In the genomic region with DNA sequence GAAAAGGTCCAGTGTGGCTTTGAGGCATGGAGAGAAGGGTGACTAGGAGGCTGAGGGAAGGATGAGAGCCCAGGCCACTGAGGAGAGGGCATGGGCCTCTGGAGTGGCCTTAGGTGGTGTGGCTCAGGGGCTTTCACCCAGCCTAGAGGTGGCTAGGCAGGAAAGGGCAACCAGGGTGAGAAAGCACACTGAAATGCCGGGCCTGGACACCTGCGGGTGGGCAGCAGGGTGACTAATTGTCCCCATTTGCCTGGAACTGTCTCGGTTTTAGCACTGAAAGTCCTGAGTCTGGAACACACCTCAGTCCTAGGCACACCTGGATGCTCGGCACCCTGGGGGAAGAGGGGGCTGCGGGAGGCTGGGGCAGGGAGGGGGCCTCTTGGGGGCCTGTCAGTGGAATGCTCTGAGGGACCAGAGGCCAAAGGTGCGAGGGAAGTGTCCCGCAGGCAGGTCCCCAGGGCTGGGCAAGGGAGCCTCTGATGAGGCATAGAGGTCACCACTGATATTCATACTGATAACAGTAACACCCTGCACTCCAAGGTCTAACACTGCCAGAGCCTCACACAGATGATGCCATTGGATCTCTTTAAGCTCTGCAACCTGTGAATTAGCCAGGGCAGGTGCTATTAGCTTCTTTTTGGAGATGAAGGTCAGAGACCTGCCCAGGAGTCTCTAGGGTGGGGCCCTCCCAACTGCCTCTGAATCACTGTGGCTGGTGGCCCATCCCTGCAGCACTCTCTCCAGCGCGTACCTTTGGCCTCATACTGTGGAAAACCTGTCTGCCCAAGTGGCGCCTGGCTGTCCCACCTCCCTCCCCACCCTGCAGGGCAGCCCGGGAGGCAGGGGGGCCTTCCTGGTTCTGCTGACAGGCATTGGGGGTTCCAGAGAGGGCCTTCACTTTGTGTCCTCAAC, we compare ENCODE assay signal across 33 cellular contexts. TPM values are rescaled to one million over a fixed set of nuclear protein-coding genes. Genes with fewer than 3 reads are reported as not detected.
DNase-seq lines count a peak whose midpoint lies in the region; ATAC-seq, FAIRE-seq and TF ChIP-seq lines count a peak whose summit lies in the region.
"Had no signal": no experiment of that assay in that cellular context is flagged by ENCODE, and none has a peak within 500 bp of the region (broad histone marks: within the 10 kb centered on the region; RNA-seq: fewer than 3 reads in every experiment).

No MANE protein-coding gene starts in this region.

- H3K4me2 ChIP-seq in HepG2 (ENCODE audit: low read depth, low read length), result no peak overlapping the region

- H3K27me3 ChIP-seq in HepG2 (ENCODE audit: control insufficient read depth in 1 of 2, insufficient read depth in 2 of 2, low read length in 2 of 2) (peaks cover 0 to 4% of the 10 kb centered on the region in 2 experiments; a peak in 2 of 5 replicates), right lobe of liver (no peaks in the 10 kb centered on the region), muscle layer of duodenum (ENCODE audit: low read depth, low read length) (no peaks in the 10 kb centered on the region)
- H3K27me3 ChIP-seq: esophagus muscularis mucosa, right atrium auricular region, tibial nerve had no signal

- TF ChIP-seq POLR2A in HepG2 (IDR thresholded peaks at IDR 0.05; ENCODE audit: insufficient read depth in 1 of 2, low read depth in 2 of 2, low read length in 2 of 2) (no peak), right lobe of liver (IDR thresholded peaks at IDR 0.05) (no peak)

- no peak overlapping the region for H3K4me3 ChIP-seq in HepG2 (replicated peaks in 1 of 3; ENCODE audit: insufficient read depth in 1 of 3, low read depth in 2 of 3, low read length in 3 of 3)
- no peak overlapping the region for H3K4me3 ChIP-seq in right lobe of liver
- H3K4me3 ChIP-seq in muscle layer of duodenum (ENCODE audit: low read depth in 1 of 2, low read length in 2 of 2), result no peak overlapping the region
- H3K4me3 ChIP-seq: esophagus muscularis mucosa, right atrium auricular region, SK-N-MC, tibial nerve had no signal

- no peaks in the 10 kb centered on the region for H3K36me3 Mint-ChIP-seq in T-helper 2 cell treated with Interferon-gamma antibody and Interleukin-4, amounts not matched to agents 5 μg/mL and 100 μg/mL, for 36 hours (ENCODE audit: low read depth)
- H3K36me3 Mint-ChIP-seq: activated CD8-positive, alpha-beta memory T cell treated with anti-CD3 and anti-CD28 coated beads, Interleukin-2, amount 10 ng/mL, durations not matched to agents 7 days and 5 days had no signal

- ATAC-seq in HepG2 (peak; percentile 34), right lobe of liver (no peak), esophagus mucosa (peak; percentile 83), HG03159 (IDR thresholded peaks at IDR 0.05; ENCODE audit: unreplicated experiment) (no peak)
- ATAC-seq: activated CD8-positive, alpha-beta memory T cell treated with anti-CD3 and anti-CD28 coated beads, Interleukin-2, amount 10 ng/mL, durations not matched to agents 7 days and 5 days; foreskin keratinocyte; T-helper 17 cell had no signal

- H3K27me3 Mint-ChIP-seq in T-helper 2 cell treated with Interferon-gamma antibody and Interleukin-4, amounts not matched to agents 5 μg/mL and 100 μg/mL, for 36 hours (ENCODE audit: low read depth), result peaks cover 8% of the 10 kb centered on the region
- H3K27me3 Mint-ChIP-seq: activated CD8-positive, alpha-beta memory T cell treated with anti-CD3 and anti-CD28 coated beads, Interleukin-2, amount 10 ng/mL, durations not matched to agents 7 days and 5 days; T-helper 17 cell had no signal

- WGBS in HepG2 (ENCODE audit: low lambda C conversion rate), result 8% methylated on average over 4 of the region's 11 CpGs
- WGBS in right lobe of liver (ENCODE audit: insufficient coverage, low coverage, low lambda C conversion rate, missing lambda C conversion rate), result 90% methylated on average over 3 of the region's 11 CpGs

- H3K9me3 ChIP-seq in HepG2 (ENCODE audit: low read length) (no peaks in the 10 kb centered on the region), right lobe of liver (no peaks in the 10 kb centered on the region), muscle layer of duodenum (ENCODE audit: control insufficient read depth in 1 of 2, low read length in 2 of 2) (no peaks in the 10 kb centered on the region)
- H3K9me3 ChIP-seq: esophagus muscularis mucosa, right atrium auricular region, tibial nerve had no signal

- FAIRE-seq in HepG2 (lab: Jason Lieb, UNC), result no peak
- FAIRE-seq: keratinocyte had no signal

- no peak for TF ChIP-seq RAD21 in HepG2 (CRISPR knock-in tag; IDR thresholded peaks at IDR 0.05)

- H3K4me1 ChIP-seq in HepG2 (ENCODE audit: insufficient read depth, low read length) (peaks cover 83% of the 10 kb centered on the region), right lobe of liver (no peaks in the 10 kb centered on the region), muscle layer of duodenum (ENCODE audit: control insufficient read depth in 1 of 2, insufficient read depth in 2 of 2, low read length in 2 of 2) (peaks cover 9 to 23% of the 10 kb centered on the region in 2 donors)
- H3K4me1 ChIP-seq: parathyroid adenoma had no signal

- BruUV-seq in HepG2 (replicated peaks; lab: Mats Ljungman, UMichigan), result no TSS peak

- H3K27ac ChIP-seq in HepG2 (ENCODE audit: extremely low read length, insufficient read depth, low read length) (no peak overlapping the region), right lobe of liver (no peak overlapping the region), muscle layer of duodenum (ENCODE audit: low read length) (peak overlapping the region; percentile 86)
- H3K27ac ChIP-seq: 22Rv1, esophagus muscularis mucosa, foreskin keratinocyte, parathyroid adenoma, right atrium auricular region, SK-N-MC had no signal

- no peaks in the 10 kb centered on the region for H4K20me1 ChIP-seq in HepG2 (ENCODE audit: insufficient read depth, low read length)

- H3K36me3 ChIP-seq in HepG2 (replicated peaks in 1 of 2; ENCODE audit: control insufficient read depth in 1 of 2, insufficient read depth in 2 of 2, low read length in 2 of 2), result no peaks in the 10 kb centered on the region
- H3K36me3 ChIP-seq in right lobe of liver, result no peaks in the 10 kb centered on the region
- no peaks in the 10 kb centered on the region for H3K36me3 ChIP-seq in muscle layer of duodenum (ENCODE audit: control insufficient read depth in 1 of 2, insufficient read depth in 2 of 2, low read length in 2 of 2)
- H3K36me3 ChIP-seq: esophagus muscularis mucosa, right atrium auricular region, tibial nerve had no signal

- TF ChIP-seq EP300 in HepG2 (IDR thresholded peaks at IDR 0.05; ENCODE audit: low read depth in 2 of 2, low read length in 2 of 2) (no peak), HepG2 (CRISPR knock-in tag; IDR thresholded peaks at IDR 0.05; ENCODE audit: borderline replicate concordance) (no peak)

- in situ Hi-C loops in HepG2 (cut with HindIII; ENCODE audit: extremely low pct_ligation_motif_present, low pct_unique_long_range_greater_than_20kb), result loop anchor here (5.0 kb wide), 1 partner anchor 74 kb away; no protein-coding TSS in a partner anchor

- no peak overlapping the region for H3K4me3 Mint-ChIP-seq in T-helper 2 cell treated with Interferon-gamma antibody and Interleukin-4, amounts not matched to agents 5 μg/mL and 100 μg/mL, for 36 hours
- H3K4me3 Mint-ChIP-seq: activated CD8-positive, alpha-beta memory T cell treated with anti-CD3 and anti-CD28 coated beads, Interleukin-2, amount 10 ng/mL, durations not matched to agents 7 days and 5 days; nephron progenitor cell; T-helper 17 cell had no signal

- no peak overlapping the region for H3K27ac Mint-ChIP-seq in T-helper 2 cell treated with Interferon-gamma antibody and Interleukin-4, amounts not matched to agents 5 μg/mL and 100 μg/mL, for 36 hours
- H3K27ac Mint-ChIP-seq: activated CD8-positive, alpha-beta memory T cell treated with anti-CD3 and anti-CD28 coated beads, Interleukin-2, amount 10 ng/mL, durations not matched to agents 7 days and 5 days; nephron progenitor cell; T-helper 17 cell had no signal

- H3K4me1 Mint-ChIP-seq in T-helper 2 cell treated with Interferon-gamma antibody and Interleukin-4, amounts not matched to agents 5 μg/mL and 100 μg/mL, for 36 hours (ENCODE audit: low read depth), result peaks cover 2% of the 10 kb centered on the region
- H3K4me1 Mint-ChIP-seq: activated CD8-positive, alpha-beta memory T cell treated with anti-CD3 and anti-CD28 coated beads, Interleukin-2, amount 10 ng/mL, durations not matched to agents 7 days and 5 days had no signal

- intact Hi-C loops in HepG2 (cut with micrococcal nuclease; ENCODE audit: unreplicated experiment), result no loop called here
- intact Hi-C loops in right lobe of liver (cut with DNase I), result loop anchor here in 1 of 2 donors (10.0 kb wide), 1 partner anchor 77 kb away; no protein-coding TSS in a partner anchor

- CTCF ChIA-PET in HepG2 (lab: Yijun Ruan, JAX; ENCODE audit: low intra/inter-chr PET ratio, low total read pairs), result no interaction called here

- no peak overlapping the region for H2AFZ ChIP-seq in HepG2 (ENCODE audit: low read length)
- H2AFZ ChIP-seq: parathyroid adenoma had no signal

- no peaks in the 10 kb centered on the region for H3K9me3 Mint-ChIP-seq in T-helper 2 cell treated with Interferon-gamma antibody and Interleukin-4, amounts not matched to agents 5 μg/mL and 100 μg/mL, for 36 hours
- H3K9me3 Mint-ChIP-seq: nephron progenitor cell had no signal

- no peak overlapping the region for H3K9ac ChIP-seq in HepG2 (ENCODE audit: insufficient read depth, low read depth, low read length)
- H3K9ac ChIP-seq: parathyroid adenoma had no signal

- TF ChIP-seq CTCF in HepG2 (CRISPR knock-in tag; IDR thresholded peaks at IDR 0.05), result no peak
- TF ChIP-seq CTCF in right lobe of liver (IDR thresholded peaks at IDR 0.05), result no peak

- no peak for DNase-seq in HepG2 (ENCODE audit: low spot score)
- no peak for DNase-seq in right lobe of liver
- no peak for DNase-seq in T-helper 2 cell treated with Interferon-gamma antibody and Interleukin-4, amounts not matched to agents 5 μg/mL and 100 μg/mL, for 36 hours (ENCODE audit: low spot score)
- DNase-seq in middle frontal gyrus (ENCODE audit: extremely low spot score, low spot score), result no peak
- DNase-seq in stimulated activated CD4-positive, alpha-beta T cell treated with anti-CD3 and anti-CD28 coated beads, Interleukin-4, amount 100 ng/mL, for 4 hours, result no peak
- DNase-seq: activated CD8-positive, alpha-beta memory T cell treated with anti-CD3 and anti-CD28 coated beads, Interleukin-2, amount 10 ng/mL, durations not matched to agents 7 days and 5 days; activated naive CD4-positive, alpha-beta T cell; activated T-cell treated with anti-CD3 and anti-CD28 coated beads, Interleukin-2, amount 50 U/mL, for 48 hours; cortex of kidney; DMS79 treated with DMSO at 0.1 percent for 48 hours; foreskin keratinocyte; GDM1; head of caudate nucleus; IMR-90; NCI-H1694; nephron progenitor cell; RPMI8226; stimulated activated CD4-positive, alpha-beta T cell treated with anti-CD3 and anti-CD28 coated beads, Interleukin-1b, Interleukin-23, amount 100 ng/mL, for 48 hours; T-helper 17 cell had no signal

- POLR2A ChIA-PET in HepG2 (lab: Yijun Ruan, JAX), result interaction anchor here (1.3 to 1.5 kb wide), 2 partner anchors 9 to 25 kb away, joined by 3 to 4 read pairs; no protein-coding TSS in a partner anchor

- H3K79me2 ChIP-seq in HepG2 (ENCODE audit: insufficient read depth, low read length), result no peaks in the 10 kb centered on the region
- H3K79me2 ChIP-seq: parathyroid adenoma had no signal

RNA-seq across cellular contexts. Expression of gene PHGR1, which starts 3.0 kb away (rescaled TPM):
- total RNA-seq in HepG2 (2016; rRNA removed; fragmentation: Illumina TruSeq; extraction: Trizol) (not detected in 2 replicates), right lobe of liver (not detected), esophagus mucosa (not detected)
- not detected in 2 replicates for total RNA-seq in HepG2 (2016; cell fraction: cytosol; rRNA removed; fragmentation: Illumina TruSeq; extraction: Trizol; ENCODE audit: low read depth)
- not detected in 2 replicates for total RNA-seq in HepG2 (2016; cell fraction: insoluble cytoplasmic fraction; rRNA removed; fragmentation: Illumina TruSeq; extraction: Trizol)
- total RNA-seq in HepG2 (2016; cell fraction: membrane; rRNA removed; fragmentation: Illumina TruSeq; extraction: Trizol), result not detected in 2 replicates
- total RNA-seq in HepG2 (2016; cell fraction: nucleus; rRNA removed; fragmentation: Illumina TruSeq; extraction: Trizol), result not detected in 2 replicates
- not detected in 2 replicates for polyA plus RNA-seq in HepG2 (2011; rRNA removed)
- not detected in 2 replicates for polyA plus RNA-seq in HepG2 (2011; cell fraction: cytosol; rRNA removed)
- polyA plus RNA-seq in HepG2 (2011; cell fraction: nucleus; rRNA removed), result not detected in 2 replicates
- not detected in 2 replicates for polyA plus RNA-seq in HepG2 (2012)
- not detected in 2 replicates for polyA plus RNA-seq in HepG2 (2016; cell fraction: cytosol; fragmentation: Illumina TruSeq; extraction: Trizol; ENCODE audit: low read depth)
- polyA plus RNA-seq in HepG2 (2016; cell fraction: insoluble cytoplasmic fraction; fragmentation: Illumina TruSeq; extraction: Trizol; ENCODE audit: low read depth), result not detected in 2 replicates
- not detected in 2 replicates for polyA plus RNA-seq in HepG2 (2016; cell fraction: membrane; fragmentation: Illumina TruSeq; extraction: Trizol; ENCODE audit: low read depth)
- polyA plus RNA-seq in HepG2 (2016; cell fraction: nucleus; fragmentation: Illumina TruSeq; extraction: Trizol; ENCODE audit: insufficient read depth, low read depth), result not detected in 2 replicates
- polyA minus RNA-seq in HepG2 (2011; rRNA and poly(A)+ RNA removed; ENCODE audit: low replicate concordance), result not detected in 2 replicates
- polyA minus RNA-seq in HepG2 (2011; cell fraction: cytosol; rRNA and poly(A)+ RNA removed), result not detected in 2 replicates
- polyA minus RNA-seq in HepG2 (2011; cell fraction: nucleus; rRNA and poly(A)+ RNA removed), result not detected in 2 replicates
- total RNA-seq: activated CD8-positive, alpha-beta memory T cell treated with anti-CD3 and anti-CD28 coated beads, Interleukin-2, amount 10 ng/mL, durations not matched to agents 7 days and 5 days; cardiac septum; foreskin keratinocyte; IMR-90; mononuclear cell; NCI-H460; right atrium auricular region; T-helper 17 cell; tibial nerve had no signal
- polyA plus RNA-seq: foreskin keratinocyte, IMR-90, keratinocyte, liver had no signal

RNA-seq across cellular contexts. Expression of gene CCDC9B, which starts 7.1 kb away (rescaled TPM):
- total RNA-seq in HepG2 (2016; rRNA removed; fragmentation: Illumina TruSeq; extraction: Trizol) (1.0 and 1.6 TPM in 2 replicates), right lobe of liver (10 to 100 TPM in 1 of 6 experiments, 1 to 10 TPM in 5; 4.2 to 11.9 (median 4.7) TPM), esophagus mucosa (21.3 TPM)
- 0.20 and 0.71 TPM in 2 replicates for total RNA-seq in HepG2 (2016; cell fraction: cytosol; rRNA removed; fragmentation: Illumina TruSeq; extraction: Trizol; ENCODE audit: low read depth)
- total RNA-seq in HepG2 (2016; cell fraction: insoluble cytoplasmic fraction; rRNA removed; fragmentation: Illumina TruSeq; extraction: Trizol), result 0.89 and 1.7 TPM in 2 replicates
- 0.74 and 0.79 TPM in 2 replicates for total RNA-seq in HepG2 (2016; cell fraction: membrane; rRNA removed; fragmentation: Illumina TruSeq; extraction: Trizol)
- total RNA-seq in HepG2 (2016; cell fraction: nucleus; rRNA removed; fragmentation: Illumina TruSeq; extraction: Trizol), result 5.4 and 6.0 TPM in 2 replicates
- polyA plus RNA-seq in HepG2 (2011; rRNA removed), result 0.98 and 1.3 TPM in 2 replicates
- 0.34 and 0.46 TPM in 2 replicates for polyA plus RNA-seq in HepG2 (2011; cell fraction: cytosol; rRNA removed)
- polyA plus RNA-seq in HepG2 (2011; cell fraction: nucleus; rRNA removed), result 16.0 and 21.0 TPM in 2 replicates
- polyA plus RNA-seq in HepG2 (2012), result 1.9 and 2.3 TPM in 2 replicates
- 0.20 and 0.31 TPM in 2 replicates for polyA plus RNA-seq in HepG2 (2016; cell fraction: cytosol; fragmentation: Illumina TruSeq; extraction: Trizol; ENCODE audit: low read depth)
- 0.72 and 1.5 TPM in 2 replicates for polyA plus RNA-seq in HepG2 (2016; cell fraction: insoluble cytoplasmic fraction; fragmentation: Illumina TruSeq; extraction: Trizol; ENCODE audit: low read depth)
- 0.16 and 0.26 TPM in 2 replicates for polyA plus RNA-seq in HepG2 (2016; cell fraction: membrane; fragmentation: Illumina TruSeq; extraction: Trizol; ENCODE audit: low read depth)
- 10.8 and 14.7 TPM in 2 replicates for polyA plus RNA-seq in HepG2 (2016; cell fraction: nucleus; fragmentation: Illumina TruSeq; extraction: Trizol; ENCODE audit: insufficient read depth, low read depth)
- polyA minus RNA-seq in HepG2 (2011; rRNA and poly(A)+ RNA removed; ENCODE audit: low replicate concordance), result 3.8 and 11.1 TPM in 2 replicates
- polyA minus RNA-seq in HepG2 (2011; cell fraction: cytosol; rRNA and poly(A)+ RNA removed), result 0.69 and 2.3 TPM in 2 replicates
- polyA minus RNA-seq in HepG2 (2011; cell fraction: nucleus; rRNA and poly(A)+ RNA removed), result 16.1 and 20.5 TPM in 2 replicates

RNA-seq across cellular contexts. Expression of gene DISP2, which starts 10.2 kb away (rescaled TPM):
- 0.09 and 0.15 TPM in 2 replicates for total RNA-seq in HepG2 (2016; rRNA removed; fragmentation: Illumina TruSeq; extraction: Trizol)
- 0.20 TPM in 1 of 2 replicates, not detected in the other for total RNA-seq in HepG2 (2016; cell fraction: cytosol; rRNA removed; fragmentation: Illumina TruSeq; extraction: Trizol; ENCODE audit: low read depth)
- 0.01 and 0.15 TPM in 2 replicates for total RNA-seq in HepG2 (2016; cell fraction: insoluble cytoplasmic fraction; rRNA removed; fragmentation: Illumina TruSeq; extraction: Trizol)
- 0.14 and 0.25 TPM in 2 replicates for total RNA-seq in HepG2 (2016; cell fraction: membrane; rRNA removed; fragmentation: Illumina TruSeq; extraction: Trizol)
- total RNA-seq in HepG2 (2016; cell fraction: nucleus; rRNA removed; fragmentation: Illumina TruSeq; extraction: Trizol), result 0.09 and 0.88 TPM in 2 replicates
- 0.07 and 0.32 TPM in 2 replicates for polyA plus RNA-seq in HepG2 (2011; rRNA removed)
- 0.03 and 0.05 TPM in 2 replicates for polyA plus RNA-seq in HepG2 (2011; cell fraction: cytosol; rRNA removed)
- polyA plus RNA-seq in HepG2 (2011; cell fraction: nucleus; rRNA removed), result 0.12 and 0.14 TPM in 2 replicates
- 0.03 and 0.12 TPM in 2 replicates for polyA plus RNA-seq in HepG2 (2012)
- 0.01 and 0.08 TPM in 2 replicates for polyA plus RNA-seq in HepG2 (2016; cell fraction: cytosol; fragmentation: Illumina TruSeq; extraction: Trizol; ENCODE audit: low read depth)
- 0.03 and 0.20 TPM in 2 replicates for polyA plus RNA-seq in HepG2 (2016; cell fraction: insoluble cytoplasmic fraction; fragmentation: Illumina TruSeq; extraction: Trizol; ENCODE audit: low read depth)
- 0.26 and 0.30 TPM in 2 replicates for polyA plus RNA-seq in HepG2 (2016; cell fraction: membrane; fragmentation: Illumina TruSeq; extraction: Trizol; ENCODE audit: low read depth)
- 1.5 and 2.3 TPM in 2 replicates for polyA plus RNA-seq in HepG2 (2016; cell fraction: nucleus; fragmentation: Illumina TruSeq; extraction: Trizol; ENCODE audit: insufficient read depth, low read depth)
- polyA minus RNA-seq in HepG2 (2011; rRNA and poly(A)+ RNA removed; ENCODE audit: low replicate concordance), result 0.40 and 1.0 TPM in 2 replicates
- polyA minus RNA-seq in HepG2 (2011; cell fraction: cytosol; rRNA and poly(A)+ RNA removed), result 0.09 and 0.59 TPM in 2 replicates
- polyA minus RNA-seq in HepG2 (2011; cell fraction: nucleus; rRNA and poly(A)+ RNA removed), result 0.37 and 0.64 TPM in 2 replicates
- under 1 TPM; 0.06 to 0.71 (median 0.16) TPM for total RNA-seq in right lobe of liver
- 0.28 TPM for total RNA-seq in esophagus mucosa

RNA-seq across cellular contexts. Expression of gene INAFM2, which starts 24.3 kb away (rescaled TPM):
- total RNA-seq in HepG2 (2016; rRNA removed; fragmentation: Illumina TruSeq; extraction: Trizol) (6.5 and 8.1 TPM in 2 replicates), right lobe of liver (1 to 10 TPM; 4.6 to 8.7 (median 5.8) TPM), esophagus mucosa (7.1 TPM)
- 2.3 and 2.5 TPM in 2 replicates for total RNA-seq in HepG2 (2016; cell fraction: cytosol; rRNA removed; fragmentation: Illumina TruSeq; extraction: Trizol; ENCODE audit: low read depth)
- total RNA-seq in HepG2 (2016; cell fraction: insoluble cytoplasmic fraction; rRNA removed; fragmentation: Illumina TruSeq; extraction: Trizol), result 6.7 and 7.0 TPM in 2 replicates
- 8.8 and 9.5 TPM in 2 replicates for total RNA-seq in HepG2 (2016; cell fraction: membrane; rRNA removed; fragmentation: Illumina TruSeq; extraction: Trizol)
- total RNA-seq in HepG2 (2016; cell fraction: nucleus; rRNA removed; fragmentation: Illumina TruSeq; extraction: Trizol), result 5.3 and 7.0 TPM in 2 replicates
- polyA plus RNA-seq in HepG2 (2011; rRNA removed), result 5.4 and 5.5 TPM in 2 replicates
- polyA plus RNA-seq in HepG2 (2011; cell fraction: cytosol; rRNA removed), result 2.7 and 3.4 TPM in 2 replicates
- 2.2 and 2.7 TPM in 2 replicates for polyA plus RNA-seq in HepG2 (2011; cell fraction: nucleus; rRNA removed)
- 4.1 and 4.6 TPM in 2 replicates for polyA plus RNA-seq in HepG2 (2012)
- 1.7 and 3.1 TPM in 2 replicates for polyA plus RNA-seq in HepG2 (2016; cell fraction: cytosol; fragmentation: Illumina TruSeq; extraction: Trizol; ENCODE audit: low read depth)
- 6.6 and 7.4 TPM in 2 replicates for polyA plus RNA-seq in HepG2 (2016; cell fraction: insoluble cytoplasmic fraction; fragmentation: Illumina TruSeq; extraction: Trizol; ENCODE audit: low read depth)
- 5.0 and 6.1 TPM in 2 replicates for polyA plus RNA-seq in HepG2 (2016; cell fraction: membrane; fragmentation: Illumina TruSeq; extraction: Trizol; ENCODE audit: low read depth)
- polyA plus RNA-seq in HepG2 (2016; cell fraction: nucleus; fragmentation: Illumina TruSeq; extraction: Trizol; ENCODE audit: insufficient read depth, low read depth), result 5.7 and 8.4 TPM in 2 replicates
- polyA minus RNA-seq in HepG2 (2011; rRNA and poly(A)+ RNA removed; ENCODE audit: low replicate concordance), result 3.4 and 5.5 TPM in 2 replicates
- polyA minus RNA-seq in HepG2 (2011; cell fraction: cytosol; rRNA and poly(A)+ RNA removed), result 4.6 and 5.2 TPM in 2 replicates
- polyA minus RNA-seq in HepG2 (2011; cell fraction: nucleus; rRNA and poly(A)+ RNA removed), result 2.2 and 4.2 TPM in 2 replicates

RNA-seq across cellular contexts. Expression of gene KNSTRN, which starts 34.7 kb away (rescaled TPM):
- total RNA-seq in HepG2 (2016; rRNA removed; fragmentation: Illumina TruSeq; extraction: Trizol), result 62.3 and 82.1 TPM in 2 replicates
- total RNA-seq in HepG2 (2016; cell fraction: cytosol; rRNA removed; fragmentation: Illumina TruSeq; extraction: Trizol; ENCODE audit: low read depth), result 28.6 and 31.3 TPM in 2 replicates
- 60.3 and 80.7 TPM in 2 replicates for total RNA-seq in HepG2 (2016; cell fraction: insoluble cytoplasmic fraction; rRNA removed; fragmentation: Illumina TruSeq; extraction: Trizol)
- total RNA-seq in HepG2 (2016; cell fraction: membrane; rRNA removed; fragmentation: Illumina TruSeq; extraction: Trizol), result 43.2 and 48.2 TPM in 2 replicates
- total RNA-seq in HepG2 (2016; cell fraction: nucleus; rRNA removed; fragmentation: Illumina TruSeq; extraction: Trizol), result 31.0 and 33.7 TPM in 2 replicates
- polyA plus RNA-seq in HepG2 (2011; rRNA removed), result 12.9 and 20.3 TPM in 2 replicates
- 11.9 and 12.5 TPM in 2 replicates for polyA plus RNA-seq in HepG2 (2011; cell fraction: cytosol; rRNA removed)
- 10.3 and 10.6 TPM in 2 replicates for polyA plus RNA-seq in HepG2 (2011; cell fraction: nucleus; rRNA removed)
- 13.8 and 21.5 TPM in 2 replicates for polyA plus RNA-seq in HepG2 (2012)
- polyA plus RNA-seq in HepG2 (2016; cell fraction: cytosol; fragmentation: Illumina TruSeq; extraction: Trizol; ENCODE audit: low read depth), result 15.1 and 18.4 TPM in 2 replicates
- 70.7 and 72.8 TPM in 2 replicates for polyA plus RNA-seq in HepG2 (2016; cell fraction: insoluble cytoplasmic fraction; fragmentation: Illumina TruSeq; extraction: Trizol; ENCODE audit: low read depth)
- polyA plus RNA-seq in HepG2 (2016; cell fraction: membrane; fragmentation: Illumina TruSeq; extraction: Trizol; ENCODE audit: low read depth), result 25.7 and 26.6 TPM in 2 replicates
- 48.7 and 55.8 TPM in 2 replicates for polyA plus RNA-seq in HepG2 (2016; cell fraction: nucleus; fragmentation: Illumina TruSeq; extraction: Trizol; ENCODE audit: insufficient read depth, low read depth)
- 9.8 and 86.6 TPM in 2 replicates for polyA minus RNA-seq in HepG2 (2011; rRNA and poly(A)+ RNA removed; ENCODE audit: low replicate concordance)
- polyA minus RNA-seq in HepG2 (2011; cell fraction: cytosol; rRNA and poly(A)+ RNA removed), result 9.2 and 11.1 TPM in 2 replicates
- polyA minus RNA-seq in HepG2 (2011; cell fraction: nucleus; rRNA and poly(A)+ RNA removed), result 17.2 and 23.4 TPM in 2 replicates
- total RNA-seq in right lobe of liver, result 10 to 100 TPM in 4 of 6 experiments, 1 to 10 TPM in 2; 5.4 to 17.2 (median 11.2) TPM
- total RNA-seq in esophagus mucosa, result 13.8 TPM

Comparison
In these comparisons a context has a peak if more than half of its experiments do, and no peak if none do; other contexts are left out.
1. ATAC-seq: peak in HepG2 (single experiment) and esophagus mucosa (single experiment); none in right lobe of liver (0 of 4) and HG03159 (single experiment).